ENCODE assay signal across 1 cellular context in the genomic region with DNA sequence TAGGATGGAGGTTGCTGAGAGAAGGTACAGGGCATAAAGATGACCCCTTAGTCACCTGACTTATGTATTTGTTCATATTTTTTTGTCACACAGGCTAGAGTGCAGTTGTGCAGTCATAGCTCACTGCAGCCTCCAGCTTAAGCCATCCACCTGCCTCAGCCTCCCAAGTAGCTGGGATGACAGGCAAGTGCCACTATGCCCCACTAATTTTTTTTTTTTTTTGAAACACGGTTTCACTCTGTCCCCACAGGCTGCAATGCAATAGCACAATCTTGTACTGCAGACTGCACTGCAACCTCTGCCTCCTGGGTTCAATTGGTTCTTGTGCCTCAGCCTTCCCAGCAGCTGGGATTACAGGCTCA.
TF ChIP-seq lines count a peak whose summit lies in the region.

No MANE protein-coding gene starts in this region.

TF ChIP-seq in GM12878, 131 proteins besides CTCF, POLR2A, EP300 and RAD21 (continued from another document):
- TF ChIP-seq, protein P1, sequence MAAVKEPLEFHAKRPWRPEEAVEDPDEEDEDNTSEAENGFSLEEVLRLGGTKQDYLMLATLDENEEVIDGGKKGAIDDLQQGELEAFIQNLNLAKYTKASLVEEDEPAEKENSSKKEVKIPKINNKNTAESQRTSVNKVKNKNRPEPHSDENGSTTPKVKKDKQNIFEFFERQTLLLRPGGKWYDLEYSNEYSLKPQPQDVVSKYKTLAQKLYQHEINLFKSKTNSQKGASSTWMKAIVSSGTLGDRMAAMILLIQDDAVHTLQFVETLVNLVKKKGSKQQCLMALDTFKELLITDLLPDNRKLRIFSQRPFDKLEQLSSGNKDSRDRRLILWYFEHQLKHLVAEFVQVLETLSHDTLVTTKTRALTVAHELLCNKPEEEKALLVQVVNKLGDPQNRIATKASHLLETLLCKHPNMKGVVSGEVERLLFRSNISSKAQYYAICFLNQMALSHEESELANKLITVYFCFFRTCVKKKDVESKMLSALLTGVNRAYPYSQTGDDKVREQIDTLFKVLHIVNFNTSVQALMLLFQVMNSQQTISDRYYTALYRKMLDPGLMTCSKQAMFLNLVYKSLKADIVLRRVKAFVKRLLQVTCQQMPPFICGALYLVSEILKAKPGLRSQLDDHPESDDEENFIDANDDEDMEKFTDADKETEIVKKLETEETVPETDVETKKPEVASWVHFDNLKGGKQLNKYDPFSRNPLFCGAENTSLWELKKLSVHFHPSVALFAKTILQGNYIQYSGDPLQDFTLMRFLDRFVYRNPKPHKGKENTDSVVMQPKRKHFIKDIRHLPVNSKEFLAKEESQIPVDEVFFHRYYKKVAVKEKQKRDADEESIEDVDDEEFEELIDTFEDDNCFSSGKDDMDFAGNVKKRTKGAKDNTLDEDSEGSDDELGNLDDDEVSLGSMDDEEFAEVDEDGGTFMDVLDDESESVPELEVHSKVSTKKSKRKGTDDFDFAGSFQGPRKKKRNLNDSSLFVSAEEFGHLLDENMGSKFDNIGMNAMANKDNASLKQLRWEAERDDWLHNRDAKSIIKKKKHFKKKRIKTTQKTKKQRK (IDR thresholded peaks at IDR 0.05; ENCODE audit: low read depth, low read length): no peak
- TF ChIP-seq TAF1 (IDR thresholded peaks at IDR 0.05; ENCODE audit: borderline replicate concordance, low read depth, low read length): no peak
- TF ChIP-seq ZNF622 (IDR thresholded peaks at IDR 0.05): no peak
- TF ChIP-seq, protein P2, sequence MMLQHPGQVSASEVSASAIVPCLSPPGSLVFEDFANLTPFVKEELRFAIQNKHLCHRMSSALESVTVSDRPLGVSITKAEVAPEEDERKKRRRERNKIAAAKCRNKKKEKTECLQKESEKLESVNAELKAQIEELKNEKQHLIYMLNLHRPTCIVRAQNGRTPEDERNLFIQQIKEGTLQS (IDR thresholded peaks at IDR 0.05; ENCODE audit: borderline replicate concordance, extremely low read depth, low read depth, low read length): no peak
- no peak for TF ChIP-seq BACH1 (IDR thresholded peaks at IDR 0.05; ENCODE audit: borderline replicate concordance)
- TF ChIP-seq, protein P3, sequence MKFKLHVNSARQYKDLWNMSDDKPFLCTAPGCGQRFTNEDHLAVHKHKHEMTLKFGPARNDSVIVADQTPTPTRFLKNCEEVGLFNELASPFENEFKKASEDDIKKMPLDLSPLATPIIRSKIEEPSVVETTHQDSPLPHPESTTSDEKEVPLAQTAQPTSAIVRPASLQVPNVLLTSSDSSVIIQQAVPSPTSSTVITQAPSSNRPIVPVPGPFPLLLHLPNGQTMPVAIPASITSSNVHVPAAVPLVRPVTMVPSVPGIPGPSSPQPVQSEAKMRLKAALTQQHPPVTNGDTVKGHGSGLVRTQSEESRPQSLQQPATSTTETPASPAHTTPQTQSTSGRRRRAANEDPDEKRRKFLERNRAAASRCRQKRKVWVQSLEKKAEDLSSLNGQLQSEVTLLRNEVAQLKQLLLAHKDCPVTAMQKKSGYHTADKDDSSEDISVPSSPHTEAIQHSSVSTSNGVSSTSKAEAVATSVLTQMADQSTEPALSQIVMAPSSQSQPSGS (IDR thresholded peaks at IDR 0.05; ENCODE audit: low read length): no peak
